8 cellular contexts compared by ENCODE assay signal in the genomic region with DNA sequence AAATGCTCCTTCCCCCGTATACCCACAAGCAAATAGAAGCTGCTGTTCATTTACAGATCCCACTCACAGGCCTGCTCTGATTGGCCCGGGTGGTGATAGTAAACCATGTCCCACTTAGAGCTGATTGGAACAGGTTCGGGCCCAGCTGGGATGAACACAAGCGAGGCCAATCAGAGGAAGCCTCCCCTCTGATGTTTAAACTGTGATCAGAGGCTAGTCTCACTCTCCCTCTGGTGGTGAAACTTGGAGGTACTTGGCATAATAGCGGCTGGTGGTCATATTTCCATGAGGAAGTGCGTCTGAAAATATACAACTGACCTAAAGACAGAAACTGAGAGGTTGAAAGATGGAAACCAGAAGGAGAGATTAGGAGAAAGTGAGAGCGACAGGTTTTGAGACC. TPM values are rescaled to one million over a fixed set of nuclear protein-coding genes. Genes with fewer than 3 reads are reported as not detected.
DNase-seq lines count a peak whose midpoint lies in the region; ATAC-seq and TF ChIP-seq lines count a peak whose summit lies in the region.

No MANE protein-coding gene starts in this region.

- H3K27me3 ChIP-seq in left ventricle myocardium inferior (ENCODE audit: low read depth) (peaks cover 34% of the 10 kb centered on the region), GM23338 (ENCODE audit: insufficient read depth) (no peaks in the 10 kb centered on the region), upper lobe of right lung (no peaks in the 10 kb centered on the region)

- H3K4me3 ChIP-seq in left ventricle myocardium inferior (no peak overlapping the region), GM23338 (no peak overlapping the region), upper lobe of right lung (no peak overlapping the region)

- H3K9me2 ChIP-seq in GM23338 (ENCODE audit: insufficient read depth): no peaks in the 10 kb centered on the region

- no peaks in the 10 kb centered on the region for H3K36me3 ChIP-seq in left ventricle myocardium inferior
- no peaks in the 10 kb centered on the region for H3K36me3 ChIP-seq in GM23338 (ENCODE audit: insufficient read depth)
- no peaks in the 10 kb centered on the region for H3K36me3 ChIP-seq in upper lobe of right lung

- H4K20me1 ChIP-seq in GM23338 (replicated peaks; ENCODE audit: insufficient read depth): no peaks in the 10 kb centered on the region

- TF ChIP-seq CTCF in left ventricle myocardium inferior (IDR thresholded peaks at IDR 0.05; ENCODE audit: borderline replicate concordance) (peak; percentile 28), GM23338 (conservative IDR thresholded peaks at IDR 0.05; ENCODE audit: low read depth in 2 of 2) (peak; percentile 68 to 83), upper lobe of right lung (IDR thresholded peaks at IDR 0.05) (no peak)

- H3K4me2 ChIP-seq in GM23338: no peak overlapping the region

- H3K9me3 Mint-ChIP-seq in GM23338: no peaks in the 10 kb centered on the region

- H3K4me1 ChIP-seq in left ventricle myocardium inferior (no peaks in the 10 kb centered on the region), GM23338 (ENCODE audit: insufficient read depth) (no peaks in the 10 kb centered on the region), upper lobe of right lung (no peaks in the 10 kb centered on the region)

- H3K4me3 Mint-ChIP-seq in GM23338: no peak overlapping the region

- H3K27ac ChIP-seq in left ventricle myocardium inferior (replicated peaks): no peak overlapping the region
- no peak overlapping the region for H3K27ac ChIP-seq in GM23338 (ENCODE audit: low read depth)
- no peak overlapping the region for H3K27ac ChIP-seq in upper lobe of right lung

- ATAC-seq in Right ventricle myocardium superior (ENCODE audit: poor library complexity) (no peak), GM23338 (peak; percentile 98), upper lobe of right lung (peak; percentile 45)

- DNase-seq in left ventricle myocardium inferior (no peak), Right ventricle myocardium superior (no peak), GM23338 (ENCODE audit: low spot score) (peak; percentile 89), Kasumi-1 (lab: John Stamatoyannopoulos, UW) (peak; percentile 7), iPS DF 19.7 (ENCODE audit: low read depth, low spot score) (peak; percentile 45), upper lobe of right lung (no peak), NCI-H524 treated with DMSO at 0.1 percent for 48 hours (lab: John Stamatoyannopoulos, UW) (no peak)
- DNase-seq in activated CD4-positive, alpha-beta T cell treated with anti-CD3 and anti-CD28 coated beads for 4 hours: peak; percentile 3 to 10

- no peaks in the 10 kb centered on the region for H3K36me3 Mint-ChIP-seq in GM23338 (ENCODE audit: low read depth)

- H3K27ac Mint-ChIP-seq in GM23338: no peak overlapping the region

- intact Hi-C loops in left ventricle myocardium inferior (cut with micrococcal nuclease) (no loop called here), Right ventricle myocardium superior (cut with DNase I) (no loop called here), upper lobe of right lung (cut with DNase I) (no loop called here)

- no peaks in the 10 kb centered on the region for H3K4me1 Mint-ChIP-seq in GM23338

- H3K79me2 ChIP-seq in GM23338 (replicated peaks; ENCODE audit: insufficient read depth): no peaks in the 10 kb centered on the region

- H3K27me3 Mint-ChIP-seq in GM23338 (ENCODE audit: insufficient read depth, low read depth, poor library complexity): peaks cover 2% of the 10 kb centered on the region

- no peaks in the 10 kb centered on the region for H3K9me3 ChIP-seq in left ventricle myocardium inferior (replicated peaks)
- H3K9me3 ChIP-seq in upper lobe of right lung: no peaks in the 10 kb centered on the region

- H2AFZ ChIP-seq in GM23338: no peak overlapping the region

- no peaks in the 10 kb centered on the region for H3F3A ChIP-seq in GM23338 (replicated peaks; ENCODE audit: low read depth)

TF ChIP-seq in GM23338, 12 proteins besides CTCF, POLR2A, EP300 and RAD21:
- peak; percentile 68 for TF ChIP-seq CREB1 (CRISPR knock-in tag; IDR thresholded peaks at IDR 0.05; ENCODE audit: low read depth)
- TF ChIP-seq, protein P1, sequence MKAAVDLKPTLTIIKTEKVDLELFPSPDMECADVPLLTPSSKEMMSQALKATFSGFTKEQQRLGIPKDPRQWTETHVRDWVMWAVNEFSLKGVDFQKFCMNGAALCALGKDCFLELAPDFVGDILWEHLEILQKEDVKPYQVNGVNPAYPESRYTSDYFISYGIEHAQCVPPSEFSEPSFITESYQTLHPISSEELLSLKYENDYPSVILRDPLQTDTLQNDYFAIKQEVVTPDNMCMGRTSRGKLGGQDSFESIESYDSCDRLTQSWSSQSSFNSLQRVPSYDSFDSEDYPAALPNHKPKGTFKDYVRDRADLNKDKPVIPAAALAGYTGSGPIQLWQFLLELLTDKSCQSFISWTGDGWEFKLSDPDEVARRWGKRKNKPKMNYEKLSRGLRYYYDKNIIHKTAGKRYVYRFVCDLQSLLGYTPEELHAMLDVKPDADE (IDR thresholded peaks at IDR 0.05): no peak
- TF ChIP-seq, protein P2, sequence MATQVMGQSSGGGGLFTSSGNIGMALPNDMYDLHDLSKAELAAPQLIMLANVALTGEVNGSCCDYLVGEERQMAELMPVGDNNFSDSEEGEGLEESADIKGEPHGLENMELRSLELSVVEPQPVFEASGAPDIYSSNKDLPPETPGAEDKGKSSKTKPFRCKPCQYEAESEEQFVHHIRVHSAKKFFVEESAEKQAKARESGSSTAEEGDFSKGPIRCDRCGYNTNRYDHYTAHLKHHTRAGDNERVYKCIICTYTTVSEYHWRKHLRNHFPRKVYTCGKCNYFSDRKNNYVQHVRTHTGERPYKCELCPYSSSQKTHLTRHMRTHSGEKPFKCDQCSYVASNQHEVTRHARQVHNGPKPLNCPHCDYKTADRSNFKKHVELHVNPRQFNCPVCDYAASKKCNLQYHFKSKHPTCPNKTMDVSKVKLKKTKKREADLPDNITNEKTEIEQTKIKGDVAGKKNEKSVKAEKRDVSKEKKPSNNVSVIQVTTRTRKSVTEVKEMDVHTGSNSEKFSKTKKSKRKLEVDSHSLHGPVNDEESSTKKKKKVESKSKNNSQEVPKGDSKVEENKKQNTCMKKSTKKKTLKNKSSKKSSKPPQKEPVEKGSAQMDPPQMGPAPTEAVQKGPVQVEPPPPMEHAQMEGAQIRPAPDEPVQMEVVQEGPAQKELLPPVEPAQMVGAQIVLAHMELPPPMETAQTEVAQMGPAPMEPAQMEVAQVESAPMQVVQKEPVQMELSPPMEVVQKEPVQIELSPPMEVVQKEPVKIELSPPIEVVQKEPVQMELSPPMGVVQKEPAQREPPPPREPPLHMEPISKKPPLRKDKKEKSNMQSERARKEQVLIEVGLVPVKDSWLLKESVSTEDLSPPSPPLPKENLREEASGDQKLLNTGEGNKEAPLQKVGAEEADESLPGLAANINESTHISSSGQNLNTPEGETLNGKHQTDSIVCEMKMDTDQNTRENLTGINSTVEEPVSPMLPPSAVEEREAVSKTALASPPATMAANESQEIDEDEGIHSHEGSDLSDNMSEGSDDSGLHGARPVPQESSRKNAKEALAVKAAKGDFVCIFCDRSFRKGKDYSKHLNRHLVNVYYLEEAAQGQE (IDR thresholded peaks at IDR 0.05; ENCODE audit: unreplicated experiment): no peak

RNA-seq across cellular contexts. Expression of a gene that starts 51.5 kb away (rescaled TPM):
- total RNA-seq in left ventricle myocardium inferior (0.25 TPM), Right ventricle myocardium superior (0.13 TPM), upper lobe of right lung (2.1 TPM)
- 0.74 and 1.0 TPM in 2 replicates for total RNA-seq in GM23338 (2014; rRNA removed; shearing (Covaris generic))
- 0.24 and 0.44 TPM in 2 replicates for polyA plus RNA-seq in GM23338 (2016; fragmentation: Nextera tagmentation; extraction: Ambion mirVana)

Comparison
In these comparisons a context has a peak if more than half of its experiments do, and no peak if none do; other contexts are left out.
1. DNase-seq: peak in GM23338 (single experiment), Kasumi-1 (2 of 2), activated CD4-positive, alpha-beta T cell treated with anti-CD3 and anti-CD28 coated beads for 4 hours (2 of 2) and iPS DF 19.7 (single experiment); none in left ventricle myocardium inferior (single experiment), Right ventricle myocardium superior (single experiment), upper lobe of right lung (single experiment) and NCI-H524 treated with DMSO at 0.1 percent for 48 hours (single experiment).